39 cellular contexts compared by ENCODE assay signal in genomic region chr18:75860166-75860565, GRCh38.
"Had no signal": no experiment of that assay in that cellular context is flagged by ENCODE, and none has a peak within 500 bp of the region (broad histone marks: within the 10 kb centered on the region; RNA-seq: fewer than 3 reads in every experiment).

No MANE protein-coding gene starts in this region.

- H3K4me3 Mint-ChIP-seq: activated naive CD4-positive, alpha-beta T cell treated with anti-CD3 and anti-CD28 coated beads for 36 hours; activated naive CD4-positive, alpha-beta T cell treated with anti-CD3 and anti-CD28 coated beads, Interleukin-2, amount 10 ng/mL, durations not matched to agents 7 days and 5 days; activated naive CD4-positive, alpha-beta T cell treated with anti-CD3 and anti-CD28 coated beads, Interleukin-2, amount 50 U/mL, for 24 hours; activated naive CD8-positive, alpha-beta T cell; activated naive CD8-positive, alpha-beta T cell treated with anti-CD3 and anti-CD28 coated beads for 36 hours; activated naive CD8-positive, alpha-beta T cell treated with anti-CD3 and anti-CD28 coated beads, Interleukin-2, amount 10 ng/mL, durations not matched to agents 7 days and 5 days; activated naive CD8-positive, alpha-beta T cell treated with anti-CD3 and anti-CD28 coated beads, Interleukin-2, amount 50 U/mL, for 24 hours; activated T-cell treated with anti-CD3 and anti-CD28 coated beads, Interleukin-2, amount 50 U/mL, for 24 hours; activated T-cell treated with anti-CD3 and anti-CD28 coated beads, Interleukin-2, amount 50 U/mL, for 4 hours; activated T-cell treated with anti-CD3 and anti-CD28 coated beads, Interleukin-2, amount 50 U/mL, for 72 hours; activated T-helper 1 cell treated with anti-CD3 and anti-CD28 coated beads, Interleukin-12 subunit alpha, Interleukin-12 subunit beta, Interleukin-2, Interleukin-4 antibody, amounts not matched to agents 30 ng/mL and 10 ng/mL and 1 ng/mL, durations not matched to agents 14 hours and 24 hours and 36 hours; activated T-helper 17 cell treated with anti-CD3 and anti-CD28 coated beads, Interleukin-2, amount 50 U/mL, for 72 hours; brain; central memory CD8-positive, alpha-beta T cell had no signal

- FAIRE-seq: astrocyte had no signal

- H3K4me1 Mint-ChIP-seq: activated naive CD4-positive, alpha-beta T cell treated with anti-CD3 and anti-CD28 coated beads, Interleukin-2, amount 10 ng/mL, durations not matched to agents 7 days and 5 days; activated naive CD4-positive, alpha-beta T cell treated with anti-CD3 and anti-CD28 coated beads, Interleukin-2, amount 50 U/mL, for 24 hours; activated naive CD8-positive, alpha-beta T cell treated with anti-CD3 and anti-CD28 coated beads for 36 hours; activated naive CD8-positive, alpha-beta T cell treated with anti-CD3 and anti-CD28 coated beads, Interleukin-2, amount 10 ng/mL, durations not matched to agents 7 days and 5 days; activated naive CD8-positive, alpha-beta T cell treated with anti-CD3 and anti-CD28 coated beads, Interleukin-2, amount 50 U/mL, for 24 hours; activated T-helper 17 cell treated with anti-CD3 and anti-CD28 coated beads, Interleukin-2, amount 50 U/mL, for 72 hours; brain; central memory CD8-positive, alpha-beta T cell had no signal

- H3K9me3 Mint-ChIP-seq: activated naive CD4-positive, alpha-beta T cell treated with anti-CD3 and anti-CD28 coated beads for 36 hours; activated naive CD4-positive, alpha-beta T cell treated with anti-CD3 and anti-CD28 coated beads, Interleukin-2, amount 10 ng/mL, durations not matched to agents 7 days and 5 days; activated naive CD4-positive, alpha-beta T cell treated with anti-CD3 and anti-CD28 coated beads, Interleukin-2, amount 50 U/mL, for 24 hours; activated naive CD8-positive, alpha-beta T cell treated with anti-CD3 and anti-CD28 coated beads for 36 hours; activated naive CD8-positive, alpha-beta T cell treated with anti-CD3 and anti-CD28 coated beads, Interleukin-2, amount 10 ng/mL, durations not matched to agents 7 days and 5 days; activated naive CD8-positive, alpha-beta T cell treated with anti-CD3 and anti-CD28 coated beads, Interleukin-2, amount 50 U/mL, for 24 hours; activated T-cell treated with anti-CD3 and anti-CD28 coated beads, Interleukin-2, amount 50 U/mL, for 24 hours; activated T-cell treated with anti-CD3 and anti-CD28 coated beads, Interleukin-2, amount 50 U/mL, for 4 hours; activated T-helper 1 cell treated with anti-CD3 and anti-CD28 coated beads, Interleukin-12 subunit alpha, Interleukin-12 subunit beta, Interleukin-2, Interleukin-4 antibody, amounts not matched to agents 30 ng/mL and 10 ng/mL and 1 ng/mL, durations not matched to agents 14 hours and 24 hours and 36 hours; activated T-helper 2 cell treated with anti-CD3 and anti-CD28 coated beads, Interferon-gamma antibody, Interleukin-2, Interleukin-4, amounts not matched to agents 10 μg/mL and 5 μg/mL and 100 μg/mL, durations not matched to agents 14 hours and 24 hours and 36 hours; brain had no signal

- DNase-seq: activated effector memory CD4-positive, alpha-beta T cell treated with anti-CD3 and anti-CD28 coated beads, Interleukin-2, amount 50 U/mL, for 16 hours; activated effector memory CD4-positive, alpha-beta T cell treated with Interleukin-2 at 50 U/mL for 16 hours; activated gamma-delta T cell; activated gamma-delta T cell treated with Interleukin-2 at 50 U/mL for 16 hours; activated naive CD4-positive, alpha-beta T cell; activated naive CD4-positive, alpha-beta T cell treated with anti-CD3 and anti-CD28 coated beads for 36 hours; activated naive CD4-positive, alpha-beta T cell treated with anti-CD3 and anti-CD28 coated beads, Interleukin-2, amount 10 ng/mL, durations not matched to agents 7 days and 5 days; activated naive CD4-positive, alpha-beta T cell treated with anti-CD3 and anti-CD28 coated beads, Interleukin-2, amount 50 U/mL, for 16 hours; activated naive CD4-positive, alpha-beta T cell treated with Interleukin-2 at 50 U/mL for 16 hours; activated naive CD8-positive, alpha-beta T cell treated with anti-CD3 and anti-CD28 coated beads for 36 hours; activated naive CD8-positive, alpha-beta T cell treated with anti-CD3 and anti-CD28 coated beads, Interleukin-2, amount 10 ng/mL, durations not matched to agents 7 days and 5 days; activated naive CD8-positive, alpha-beta T cell treated with anti-CD3 and anti-CD28 coated beads, Interleukin-2, amount 50 U/mL, for 24 hours; activated T-cell treated with anti-CD3 and anti-CD28 coated beads, Interleukin-2, amount 50 U/mL, for 1 hour; activated T-cell treated with anti-CD3 and anti-CD28 coated beads, Interleukin-2, amount 50 U/mL, for 24 hours; activated T-cell treated with anti-CD3 and anti-CD28 coated beads, Interleukin-2, amount 50 U/mL, for 4 hours; activated T-cell treated with anti-CD3 and anti-CD28 coated beads, Interleukin-2, amount 50 U/mL, for 48 hours; activated T-cell treated with anti-CD3 and anti-CD28 coated beads, Interleukin-2, amount 50 U/mL, for 72 hours; adrenal gland; amniotic stem cell; amygdala; anterior cingulate cortex; aorta; body of pancreas; brain microvascular endothelial cell; caudate nucleus; central memory CD4-positive, alpha-beta T cell; cerebellar nuclear complex had no signal

- H3K27me3 ChIP-seq: adrenal gland, ascending aorta, body of pancreas, brain microvascular endothelial cell, breast epithelium, cardiac muscle cell had no signal

- H3K36me3 Mint-ChIP-seq: activated naive CD4-positive, alpha-beta T cell treated with anti-CD3 and anti-CD28 coated beads, Interleukin-2, amount 10 ng/mL, durations not matched to agents 7 days and 5 days; activated naive CD4-positive, alpha-beta T cell treated with anti-CD3 and anti-CD28 coated beads, Interleukin-2, amount 50 U/mL, for 24 hours; activated naive CD8-positive, alpha-beta T cell; activated naive CD8-positive, alpha-beta T cell treated with anti-CD3 and anti-CD28 coated beads for 36 hours; activated naive CD8-positive, alpha-beta T cell treated with anti-CD3 and anti-CD28 coated beads, Interleukin-2, amount 10 ng/mL, durations not matched to agents 7 days and 5 days; brain had no signal

- H3K27ac Mint-ChIP-seq: activated naive CD4-positive, alpha-beta T cell treated with anti-CD3 and anti-CD28 coated beads for 36 hours; activated naive CD4-positive, alpha-beta T cell treated with anti-CD3 and anti-CD28 coated beads, Interleukin-2, amount 10 ng/mL, durations not matched to agents 7 days and 5 days; activated naive CD4-positive, alpha-beta T cell treated with anti-CD3 and anti-CD28 coated beads, Interleukin-2, amount 50 U/mL, for 72 hours; activated naive CD8-positive, alpha-beta T cell; activated naive CD8-positive, alpha-beta T cell treated with anti-CD3 and anti-CD28 coated beads for 36 hours; activated naive CD8-positive, alpha-beta T cell treated with anti-CD3 and anti-CD28 coated beads, Interleukin-2, amount 10 ng/mL, durations not matched to agents 7 days and 5 days; activated naive CD8-positive, alpha-beta T cell treated with anti-CD3 and anti-CD28 coated beads, Interleukin-2, amount 50 U/mL, for 24 hours; activated T-cell treated with anti-CD3 and anti-CD28 coated beads, Interleukin-2, amount 50 U/mL, for 24 hours; activated T-cell treated with anti-CD3 and anti-CD28 coated beads, Interleukin-2, amount 50 U/mL, for 72 hours; activated T-helper 1 cell treated with anti-CD3 and anti-CD28 coated beads, Interleukin-12 subunit alpha, Interleukin-12 subunit beta, Interleukin-2, Interleukin-4 antibody, amounts not matched to agents 30 ng/mL and 10 ng/mL and 1 ng/mL, durations not matched to agents 14 hours and 24 hours and 36 hours; activated T-helper 17 cell treated with anti-CD3 and anti-CD28 coated beads, Interleukin-2, amount 50 U/mL, for 72 hours; activated T-helper 2 cell treated with anti-CD3 and anti-CD28 coated beads, Interferon-gamma antibody, Interleukin-2, Interleukin-4, amounts not matched to agents 10 μg/mL and 5 μg/mL and 100 μg/mL, durations not matched to agents 14 hours and 24 hours and 36 hours; brain had no signal

- H3K4me3 ChIP-seq: adrenal gland, ascending aorta, body of pancreas, breast epithelium, cardiac muscle cell had no signal

- H3K36me3 ChIP-seq: adrenal gland, ascending aorta, brain microvascular endothelial cell, breast epithelium, cardiac muscle cell had no signal
